Comparison of ENCODE assay signal across 2 cellular contexts in genomic region chr3:45604999-45605398, GRCh38.
A peak's percentile ranks its signal among the peaks of the same experiment; 100 is the strongest.
TF ChIP-seq lines count a peak whose summit lies in the region.

No MANE protein-coding gene starts in this region.

TF ChIP-seq in liver, 16 proteins besides CTCF, POLR2A, EP300 and RAD21 (continued from another document):
- peak in 1 of 2 donors; percentile 9 for TF ChIP-seq JUND (IDR thresholded peaks at IDR 0.05)
- no peak for TF ChIP-seq EGR1 (IDR thresholded peaks at IDR 0.05; ENCODE audit: low read depth in 2 of 2)
- TF ChIP-seq GABPA (IDR thresholded peaks at IDR 0.05 in 1 of 2, conservative IDR thresholded peaks at IDR 0.05 in 1 of 2) = no peak
- peak; percentile 20 to 48 for TF ChIP-seq RXRA (IDR thresholded peaks at IDR 0.05)
- no peak for TF ChIP-seq REST (IDR thresholded peaks at IDR 0.05)
- no peak for TF ChIP-seq MAX (IDR thresholded peaks at IDR 0.05)
- TF ChIP-seq HNF4A (conservative IDR thresholded peaks at IDR 0.05) = peak; percentile 52 to 53
- TF ChIP-seq SP1 (IDR thresholded peaks at IDR 0.05) = peak; percentile 20
- no peak for TF ChIP-seq YY1 (IDR thresholded peaks at IDR 0.05)
TF ChIP-seq in liver: peak in this region for 4.

TF ChIP-seq in HepG2, 621 proteins besides CTCF, POLR2A, EP300 and RAD21:
- TF ChIP-seq ZMAT5 (CRISPR knock-in tag; IDR thresholded peaks at IDR 0.05; ENCODE audit: borderline replicate concordance, low read depth) (no peak), NR1H2 (CRISPR knock-in tag; IDR thresholded peaks at IDR 0.05; ENCODE audit: borderline replicate concordance, low read depth) (no peak), ZNF17 (CRISPR knock-in tag; IDR thresholded peaks at IDR 0.05) (no peak), ZNF574 (CRISPR knock-in tag; IDR thresholded peaks at IDR 0.05) (no peak), KDM6A (CRISPR knock-in tag; IDR thresholded peaks at IDR 0.05; ENCODE audit: low read depth) (no peak), PCBP1 (IDR thresholded peaks at IDR 0.05; ENCODE audit: borderline replicate concordance, low read depth, low read length) (no peak), HMG20B (CRISPR knock-in tag; conservative IDR thresholded peaks at IDR 0.05) (no peak), ETV5 (CRISPR knock-in tag; IDR thresholded peaks at IDR 0.05; ENCODE audit: borderline replicate concordance) (no peak), HDAC2 (CRISPR knock-in tag; IDR thresholded peaks at IDR 0.05) (no peak), SMARCC2 (IDR thresholded peaks at IDR 0.05) (no peak), ZNF33A (CRISPR knock-in tag; IDR thresholded peaks at IDR 0.05; ENCODE audit: borderline replicate concordance) (no peak), ZBTB26 (CRISPR knock-in tag; IDR thresholded peaks at IDR 0.05; ENCODE audit: borderline replicate concordance) (no peak), MED8 (CRISPR knock-in tag; IDR thresholded peaks at IDR 0.05; ENCODE audit: insufficient replicate concordance) (no peak), RELA (CRISPR knock-in tag; IDR thresholded peaks at IDR 0.05) (no peak), IKZF1 (IDR thresholded peaks at IDR 0.05) (no peak), ZNF256 (CRISPR knock-in tag; conservative IDR thresholded peaks at IDR 0.05) (no peak)
TF ChIP-seq in HepG2: peak in this region for 0.
